In genomic region chr1:13759072-13759471, GRCh38 we compare ENCODE assay signal across 11 cellular contexts. TPM values are rescaled to one million over a fixed set of nuclear protein-coding genes. Genes with fewer than 3 reads are reported as not detected.
A peak's percentile ranks its signal among the peaks of the same experiment; 100 is the strongest.
DNase-seq lines count a peak whose midpoint lies in the region; ATAC-seq, FAIRE-seq and TF ChIP-seq lines count a peak whose summit lies in the region.
"Had no signal": no experiment of that assay in that cellular context is flagged by ENCODE, and none has a peak within 500 bp of the region (broad histone marks: within the 10 kb centered on the region; RNA-seq: fewer than 3 reads in every experiment).

No MANE protein-coding gene starts in this region.

- H3K4me1 ChIP-seq in Loucy (ENCODE audit: insufficient read depth, low read length, poor library complexity, severe bottlenecking) = peaks cover 73% of the 10 kb centered on the region
- peaks cover 8 to 53% (median 32%) of the 10 kb centered on the region in 3 donors for H3K4me1 ChIP-seq in pancreas
- peaks cover 0 to 78% (median 51%) of the 10 kb centered on the region in 4 donors for H3K4me1 ChIP-seq in tibial artery

- no peak overlapping the region for H2AFZ ChIP-seq in Loucy (ENCODE audit: low read length)

- H3K36me3 ChIP-seq in Loucy (ENCODE audit: insufficient read depth, low read length) (peaks cover 9% of the 10 kb centered on the region; the same call in 1 of the 2 replicates), pancreas (no peaks in the 10 kb centered on the region), tibial artery (no peaks in the 10 kb centered on the region)

- no peaks in the 10 kb centered on the region for H3K9me3 ChIP-seq in Loucy (ENCODE audit: insufficient read depth, low read depth, low read length)
- H3K9me3 ChIP-seq in pancreas = no peaks in the 10 kb centered on the region
- H3K9me3 ChIP-seq in tibial artery = no peaks in the 10 kb centered on the region

- TF ChIP-seq CTCF in Loucy (conservative IDR thresholded peaks at IDR 0.05; ENCODE audit: low read length) = peak; percentile 39
- no peak for TF ChIP-seq CTCF in pancreas (IDR thresholded peaks at IDR 0.05)
- no peak for TF ChIP-seq CTCF in tibial artery (IDR thresholded peaks at IDR 0.05)

- H3K4me2 ChIP-seq in Loucy (ENCODE audit: low read depth, low read length, poor library complexity, severe bottlenecking) = peak overlapping the region; percentile 36

- WGBS in pancreas, 2 donors = 13 to 18% methylated on average over 4 of the region's 4 CpGs

- intact Hi-C loops in pancreas (cut with DNase I) (no loop called here), tibial artery (cut with DNase I; ENCODE audit: low total_unique reads) (no loop called here)

- no peak overlapping the region for H3K9ac ChIP-seq in Loucy (ENCODE audit: low read depth, low read length, poor library complexity, severe bottlenecking)

- DNase-seq in GM18507 (ENCODE audit: extremely low spot score, insufficient read length, low read depth) (no peak), pancreas (peak in 2 of 6 donors; percentile 37 to 38), globus pallidus (ENCODE audit: low spot score) (no peak), HuH-7 (ENCODE audit: low spot score) (no peak), tibial artery (no peak)
- DNase-seq in NK-92 treated with Interleukin-12 subunit alpha and Interleukin-12 subunit beta, amount 100 ng/mL, for 24 hours (lab: John Stamatoyannopoulos, UW) = no peak
- DNase-seq: central memory CD4-positive, alpha-beta T cell; mesenchymal stem cell had no signal

- H4K20me1 ChIP-seq in Loucy (ENCODE audit: insufficient read depth, low read length, poor library complexity, severe bottlenecking) = peaks cover 98% of the 10 kb centered on the region

- peak; percentile 75 for FAIRE-seq in GM18507 (lab: Jason Lieb, UNC)
- FAIRE-seq in pancreas (lab: Jason Lieb, UNC) = no peak

- peaks cover 100% of the 10 kb centered on the region for H3K79me2 ChIP-seq in Loucy (ENCODE audit: insufficient read depth, low read length)

- ATAC-seq in esophagus mucosa = peak; percentile 70
- peak; percentile 72 to 86 (median 84) for ATAC-seq in pancreas
- ATAC-seq: WTC11 had no signal

- H3F3A ChIP-seq in Loucy (ENCODE audit: low read depth) = no peaks in the 10 kb centered on the region

- H3K27ac ChIP-seq in pancreas (peak overlapping the region; percentile 66 to 77 (median 70)), tibial artery (no peak overlapping the region)

- H3K4me3 ChIP-seq in Loucy (ENCODE audit: low read length, poor library complexity, severe bottlenecking) = peak overlapping the region; percentile 31
- no peak overlapping the region for H3K4me3 ChIP-seq in pancreas
- no peak overlapping the region for H3K4me3 ChIP-seq in tibial artery

- H3K9me2 ChIP-seq in Loucy (replicated peaks; ENCODE audit: low read depth, low read length) = no peaks in the 10 kb centered on the region

- H3K27me3 ChIP-seq in Loucy (ENCODE audit: insufficient read depth, low read length, poor library complexity, severe bottlenecking) (no peaks in the 10 kb centered on the region), pancreas (no peaks in the 10 kb centered on the region), tibial artery (no peaks in the 10 kb centered on the region)

RNA-seq across cellular contexts. Expression of gene PRDM2, which starts 59.1 kb away (rescaled TPM):
- total RNA-seq in esophagus mucosa (24.7 TPM), pancreas (10 to 100 TPM; 13.8 to 26.4 (median 15.7) TPM)
- 10 to 100 TPM in 1 of 2 donors, 1 to 10 TPM in 1; 9.3 to 11.4 TPM for polyA plus RNA-seq in pancreas

Comparison
In these comparisons a context has a peak if more than half of its experiments do, and no peak if none do; other contexts are left out.
1. H3K27ac ChIP-seq: peak in pancreas (4 of 4); none in tibial artery (0 of 2).